1 cellular context compared by ENCODE assay signal in genomic region chr13:114101831-114102520, GRCh38.
TF ChIP-seq lines count a peak whose summit lies in the region.

No MANE protein-coding gene starts in this region.

TF ChIP-seq in H1, 55 proteins besides CTCF, POLR2A, EP300 and RAD21:
- TF ChIP-seq TCF12 (IDR thresholded peaks at IDR 0.05; ENCODE audit: low read depth, low read length) = no peak
- TF ChIP-seq HDAC6 (IDR thresholded peaks at IDR 0.05; ENCODE audit: low read depth, low read length) = no peak
- TF ChIP-seq SIRT6 (IDR thresholded peaks at IDR 0.05; ENCODE audit: low read length) = no peak
- TF ChIP-seq RNF2 (IDR thresholded peaks at IDR 0.05; ENCODE audit: borderline replicate concordance, low read depth, low read length, missing control alignments, poor library complexity, severe bottlenecking) = no peak
- no peak for TF ChIP-seq HDAC2 (IDR thresholded peaks at IDR 0.05; ENCODE audit: borderline replicate concordance in 1 of 2, low read depth in 2 of 2, low read length in 2 of 2)
- no peak for TF ChIP-seq SIX5 (IDR thresholded peaks at IDR 0.05; ENCODE audit: low read depth, low read length)
